ENCODE assay signal across 8 cellular contexts in genomic region chr4:82428969-82429727, GRCh38. TPM values are rescaled to one million over a fixed set of nuclear protein-coding genes. Genes with fewer than 3 reads are reported as not detected.
A peak's percentile ranks its signal among the peaks of the same experiment; 100 is the strongest.
DNase-seq lines count a peak whose midpoint lies in the region; ATAC-seq and TF ChIP-seq lines count a peak whose summit lies in the region.

No MANE protein-coding gene starts in this region.

- CTCF ChIA-PET in CD8-positive, alpha-beta T cell (lab: Charles Lee) = interaction anchor here (0.6 to 1.9 kb wide), 14 partner anchors 13 to 956 kb away, joined by 3 to 8 read pairs (median 4); partner anchors contain the start of gene HNRNPD
- CTCF ChIA-PET in activated CD4-positive, alpha-beta memory T cell treated with anti-CD3 and anti-CD28 coated beads for 36 hours (lab: Charles Lee) = interaction anchor here (0.8 to 4.2 kb wide), 15 partner anchors 9 to 422 kb away, joined by 3 to 25 read pairs (median 4); partner anchors contain the start of gene HNRNPD

- peaks cover 73% of the 10 kb centered on the region for H3K36me3 Mint-ChIP-seq in CD8-positive, alpha-beta T cell
- peaks cover 67% of the 10 kb centered on the region for H3K36me3 Mint-ChIP-seq in activated CD4-positive, alpha-beta memory T cell treated with anti-CD3 and anti-CD28 coated beads for 36 hours

- H3K4me3 ChIP-seq in CD8-positive, alpha-beta T cell (ENCODE audit: low read depth, low read length) = peak overlapping the region; percentile 91
- H3K4me3 ChIP-seq in duodenal mucosa (ENCODE audit: low read depth in 1 of 2, low read length in 2 of 2) = peak overlapping the region; percentile 99 to 100

- peak; percentile 90 for TF ChIP-seq CTCF in CD8-positive, alpha-beta T cell (IDR thresholded peaks at IDR 0.05)

- H3K9ac ChIP-seq in duodenal mucosa (ENCODE audit: low read depth in 1 of 2, low read length in 2 of 2) = peak overlapping the region; percentile 95 to 96

- no peaks in the 10 kb centered on the region for H3K27me3 ChIP-seq in CD8-positive, alpha-beta T cell (ENCODE audit: insufficient read depth, low read length)
- H3K27me3 ChIP-seq in duodenal mucosa (ENCODE audit: control insufficient read depth in 1 of 2, insufficient read depth in 2 of 2, low read length in 2 of 2) = no peaks in the 10 kb centered on the region

- H3K36me3 ChIP-seq in CD8-positive, alpha-beta T cell (ENCODE audit: insufficient read depth, low read length) = peaks cover 32% of the 10 kb centered on the region
- H3K36me3 ChIP-seq in duodenal mucosa (ENCODE audit: control insufficient read depth in 1 of 2, insufficient read depth in 2 of 2, low read length in 2 of 2) = peaks cover 29 to 30% of the 10 kb centered on the region in 2 donors

- peaks cover 72% of the 10 kb centered on the region for H3K4me1 Mint-ChIP-seq in CD8-positive, alpha-beta T cell (ENCODE audit: low read depth)
- peaks cover 60% of the 10 kb centered on the region for H3K4me1 Mint-ChIP-seq in activated CD4-positive, alpha-beta memory T cell treated with anti-CD3 and anti-CD28 coated beads for 36 hours (ENCODE audit: low read depth)

- peak overlapping the region; percentile 99 for H3K27ac Mint-ChIP-seq in CD8-positive, alpha-beta T cell
- peak overlapping the region; percentile 97 for H3K27ac Mint-ChIP-seq in activated CD4-positive, alpha-beta memory T cell treated with anti-CD3 and anti-CD28 coated beads for 36 hours

- POLR2A ChIA-PET in CD8-positive, alpha-beta T cell (lab: Charles Lee) = interaction anchor here (0.5 to 4.0 kb wide), 32 partner anchors 9 to 1028 kb away, joined by 3 to 95 read pairs (median 5); partner anchors contain the start of genes COPS4, COQ2, HELQ and HNRNPD
- POLR2A ChIA-PET in activated CD4-positive, alpha-beta memory T cell treated with anti-CD3 and anti-CD28 coated beads for 36 hours (lab: Charles Lee) = interaction anchor here (0.7 to 4.0 kb wide), 16 partner anchors 8 to 471 kb away, joined by 3 to 57 read pairs (median 4); partner anchors contain the start of genes HNRNPD and THAP9

- intact Hi-C loops in CD8-positive, alpha-beta T cell (cut with DNase I, micrococcal nuclease) = loop anchor here (1.0 kb wide), 4 partner anchors 55 to 606 kb away; partner anchors contain the start of genes COPS4 (in 1 of the 2) and SEC31A (in 1 of the 2)
- intact Hi-C loops in activated CD4-positive, alpha-beta memory T cell treated with anti-CD3 and anti-CD28 coated beads for 36 hours (cut with micrococcal nuclease) = loop anchor here (1.0 to 2.0 kb wide), 4 partner anchors 55 to 958 kb away; partner anchors contain the start of genes COPS4, RASGEF1B and SEC31A

- no peaks in the 10 kb centered on the region for H3K27me3 Mint-ChIP-seq in CD8-positive, alpha-beta T cell (ENCODE audit: low read depth)
- no peaks in the 10 kb centered on the region for H3K27me3 Mint-ChIP-seq in activated CD4-positive, alpha-beta memory T cell treated with anti-CD3 and anti-CD28 coated beads for 36 hours

- H3K27ac ChIP-seq in CD8-positive, alpha-beta T cell (ENCODE audit: low read depth, low read length) = peak overlapping the region; percentile 99
- H3K27ac ChIP-seq in duodenal mucosa (ENCODE audit: low read depth, low read length) = peak overlapping the region; percentile 97

- peak overlapping the region; percentile 100 for H3K4me3 Mint-ChIP-seq in CD8-positive, alpha-beta T cell
- peak overlapping the region; percentile 99 for H3K4me3 Mint-ChIP-seq in activated CD4-positive, alpha-beta memory T cell treated with anti-CD3 and anti-CD28 coated beads for 36 hours

- H3K4me1 ChIP-seq in CD8-positive, alpha-beta T cell (ENCODE audit: insufficient read depth, low read length) = peaks cover 40% of the 10 kb centered on the region
- peaks cover 32% of the 10 kb centered on the region in 2 donors for H3K4me1 ChIP-seq in duodenal mucosa (ENCODE audit: control insufficient read depth in 1 of 2, insufficient read depth in 2 of 2, low read length in 2 of 2)

- no peaks in the 10 kb centered on the region for H3K9me3 ChIP-seq in CD8-positive, alpha-beta T cell (ENCODE audit: low read length)
- H3K9me3 ChIP-seq in duodenal mucosa (ENCODE audit: control insufficient read depth in 1 of 2, low read length in 2 of 2) = no peaks in the 10 kb centered on the region

- peak; percentile 62 for ATAC-seq in CD8-positive, alpha-beta T cell
- ATAC-seq in GM19452 (IDR thresholded peaks at IDR 0.05; ENCODE audit: unreplicated experiment) = peak; percentile 56
- peak; percentile 28 for ATAC-seq in HG03575 (IDR thresholded peaks at IDR 0.05; ENCODE audit: extremely low read depth, insufficient number of reproducible peaks, low FRiP score, unreplicated experiment)

- peak; percentile 87 to 96 (median 91) for DNase-seq in CD8-positive, alpha-beta T cell
- DNase-seq in NCI-H774 (lab: John Stamatoyannopoulos, UW) (peak; percentile 81), lung microvascular endothelial cell (ENCODE audit: low read depth in 2 of 2) (peak; percentile 93 to 96)
- peak; percentile 95 for DNase-seq in activated CD4-positive, alpha-beta memory T cell treated with anti-CD3 and anti-CD28 coated beads for 36 hours
- peak; percentile 85 to 88 (median 87) for DNase-seq in stimulated activated CD4-positive, alpha-beta T cell treated with anti-CD3 and anti-CD28 coated beads, TNF-alpha, amount 100 ng/mL, for 48 hours (ENCODE audit: low read depth in 3 of 3)

- no peaks in the 10 kb centered on the region for H3K9me3 Mint-ChIP-seq in CD8-positive, alpha-beta T cell
- H3K9me3 Mint-ChIP-seq in activated CD4-positive, alpha-beta memory T cell treated with anti-CD3 and anti-CD28 coated beads for 36 hours = no peaks in the 10 kb centered on the region

RNA-seq across cellular contexts. Expression of gene HNRNPDL, which starts 1.1 kb away (rescaled TPM):
- total RNA-seq in CD8-positive, alpha-beta T cell = 100 to 1,000 TPM; 490 to 494 TPM
- total RNA-seq in activated CD4-positive, alpha-beta memory T cell treated with anti-CD3 and anti-CD28 coated beads for 36 hours = 100 to 1,000 TPM; 264 to 277 TPM
- total RNA-seq in lung microvascular endothelial cell = 93.1 and 97.2 TPM in 2 replicates

RNA-seq across cellular contexts. Expression of gene ENOPH1, which starts 1.2 kb away (rescaled TPM):
- total RNA-seq in CD8-positive, alpha-beta T cell = 10 to 100 TPM; 21.4 to 21.8 TPM
- total RNA-seq in activated CD4-positive, alpha-beta memory T cell treated with anti-CD3 and anti-CD28 coated beads for 36 hours = 10 to 100 TPM; 69.2 to 70.8 TPM
- total RNA-seq in lung microvascular endothelial cell = 31.2 and 45.4 TPM in 2 replicates

RNA-seq across cellular contexts. Expression of gene HNRNPD, which starts 55.4 kb away (rescaled TPM):
- total RNA-seq in CD8-positive, alpha-beta T cell = 100 to 1,000 TPM; 245 to 248 TPM
- 100 to 1,000 TPM; 398 to 400 TPM for total RNA-seq in activated CD4-positive, alpha-beta memory T cell treated with anti-CD3 and anti-CD28 coated beads for 36 hours
- 19.2 and 21.6 TPM in 2 replicates for total RNA-seq in lung microvascular endothelial cell

Comparison
In these comparisons a context has a peak if more than half of its experiments do, and no peak if none do; other contexts are left out.
1. Peak in every context shown above with its lines: DNase-seq, ATAC-seq, H3K4me3 ChIP-seq and H3K27ac ChIP-seq.
2. RNA of gene HNRNPD, which starts 55.4 kb away (total RNA-seq): 398 to 400 TPM in activated CD4-positive, alpha-beta memory T cell treated with anti-CD3 and anti-CD28 coated beads for 36 hours and 245 to 248 TPM in CD8-positive, alpha-beta T cell; 19.2 to 21.6 TPM in lung microvascular endothelial cell; every median in the first group is over 10 times any median in the second.